In genomic region chr4:74189331-74190043, GRCh38 we compare ENCODE assay signal across 8 cellular contexts. TPM values are rescaled to one million over a fixed set of nuclear protein-coding genes. Genes with fewer than 3 reads are reported as not detected.
DNase-seq lines count a peak whose midpoint lies in the region; ATAC-seq, FAIRE-seq and TF ChIP-seq lines count a peak whose summit lies in the region.

No MANE protein-coding gene starts in this region.

- POLR2A ChIA-PET in SK-N-SH (lab: Yijun Ruan, JAX): no interaction called here

- no peak overlapping the region for H3K9ac ChIP-seq in SK-N-SH

- H2AFZ ChIP-seq in SK-N-SH (ENCODE audit: low read depth): no peak overlapping the region

- ATAC-seq in psoas muscle (peak in 1 of 4 donors; percentile 51), GM19328 (IDR thresholded peaks at IDR 0.05; ENCODE audit: unreplicated experiment) (no peak)

- TF ChIP-seq RAD21 in SK-N-SH (IDR thresholded peaks at IDR 0.05; ENCODE audit: low read length): peak; percentile 67

- 44% methylated on average over 2 of the region's 2 CpGs for WGBS in SK-N-SH (ENCODE audit: low lambda C conversion rate)
- 81 to 94% (median 85%) methylated on average over 2 of the region's 2 CpGs for WGBS in psoas muscle, 3 donors

- no peak overlapping the region for H3K27ac ChIP-seq in SK-N-SH (ENCODE audit: low read depth in 2 of 2, low read length in 1 of 2)
- no peak overlapping the region for H3K27ac ChIP-seq in psoas muscle

- H3K36me3 ChIP-seq in SK-N-SH (replicated peaks in 1 of 2; ENCODE audit: control insufficient read depth in 1 of 2, insufficient read depth in 2 of 2, low read length in 1 of 2) (no peaks in the 10 kb centered on the region), psoas muscle (ENCODE audit: insufficient read depth in 1 of 2, low read depth in 1 of 2) (no peaks in the 10 kb centered on the region)

- H3K4me1 ChIP-seq in SK-N-SH (ENCODE audit: control insufficient read depth in 1 of 2, insufficient read depth in 2 of 2, low read depth in 1 of 2, low read length in 1 of 2) (no peaks in the 10 kb centered on the region), psoas muscle (no peaks in the 10 kb centered on the region)

- no peaks in the 10 kb centered on the region for H3K79me2 ChIP-seq in SK-N-SH (ENCODE audit: insufficient read depth)

- intact Hi-C loops in psoas muscle (cut with DNase I): loop anchor here (5.0 to 10.0 kb wide), 3 partner anchors 125 to 1723 kb away; no protein-coding TSS in a partner anchor

- H3K27me3 ChIP-seq in SK-N-SH (ENCODE audit: insufficient read depth) (no peaks in the 10 kb centered on the region), psoas muscle (ENCODE audit: insufficient read depth in 3 of 3, low read length in 2 of 3) (no peaks in the 10 kb centered on the region)

- peak; percentile 55 for DNase-seq in AG10803 (ENCODE audit: low read depth)
- no peak for DNase-seq in GM12891 (ENCODE audit: insufficient read length, low spot score)
- DNase-seq in LNCaP clone FGC (ENCODE audit: low read depth): peak; percentile 57
- DNase-seq in SK-N-SH: peak; percentile 22
- peak; percentile 70 for DNase-seq in fibroblast of mammary gland (ENCODE audit: low read depth)
- DNase-seq in psoas muscle: no peak
- no peak for DNase-seq in NCI-H524 treated with DMSO at 0.1 percent for 48 hours (lab: John Stamatoyannopoulos, UW)

- H4K20me1 ChIP-seq in SK-N-SH (ENCODE audit: insufficient read depth): no peaks in the 10 kb centered on the region

- FAIRE-seq in GM12891 (lab: Jason Lieb, UNC): peak; percentile 52

- H3K9me3 ChIP-seq in SK-N-SH (no peaks in the 10 kb centered on the region), psoas muscle (peaks cover 3% of the 10 kb centered on the region)

- no peak for TF ChIP-seq EP300 in SK-N-SH (IDR thresholded peaks at IDR 0.05; ENCODE audit: borderline replicate concordance in 1 of 2, low read depth in 1 of 2, low read length in 1 of 2)

- H3K4me2 ChIP-seq in SK-N-SH: no peak overlapping the region

- no peak overlapping the region for H3K4me3 ChIP-seq in AG10803 (ENCODE audit: low read length)
- no peak overlapping the region for H3K4me3 ChIP-seq in LNCaP clone FGC (ENCODE audit: low read depth, low read length)
- H3K4me3 ChIP-seq in SK-N-SH (ENCODE audit: low read depth in 2 of 2, low read length in 1 of 2): no peak overlapping the region; a peak in 1 of 4 replicates
- no peak overlapping the region for H3K4me3 ChIP-seq in fibroblast of mammary gland (ENCODE audit: control insufficient read depth, low read depth, low read length)
- no peak overlapping the region for H3K4me3 ChIP-seq in psoas muscle

- TF ChIP-seq POLR2A in GM12891 (IDR thresholded peaks at IDR 0.05; ENCODE audit: low read depth, low read length): no peak

- CTCF ChIA-PET in SK-N-SH (lab: Yijun Ruan, JAX): interaction anchor here (0.5 to 2.6 kb wide), 22 partner anchors 9 to 637 kb away, joined by 3 to 11 read pairs (median 4); no protein-coding TSS in a partner anchor

- H3F3A ChIP-seq in SK-N-SH (replicated peaks; ENCODE audit: insufficient read depth): peaks cover 4% of the 10 kb centered on the region

- H3K9me2 ChIP-seq in SK-N-SH: no peaks in the 10 kb centered on the region

- peak; percentile 82 for TF ChIP-seq CTCF in AG10803 (conservative IDR thresholded peaks at IDR 0.05; ENCODE audit: low read length)
- TF ChIP-seq CTCF in LNCaP clone FGC (IDR thresholded peaks at IDR 0.05; ENCODE audit: control insufficient read depth, extremely low read depth, insufficient read depth): peak; percentile 58
- TF ChIP-seq CTCF in SK-N-SH (IDR thresholded peaks at IDR 0.05): peak; percentile 75
- TF ChIP-seq CTCF in fibroblast of mammary gland (conservative IDR thresholded peaks at IDR 0.05; ENCODE audit: control insufficient read depth, insufficient read depth, low read depth, low read length): peak; percentile 77
- peak; percentile 67 for TF ChIP-seq CTCF in psoas muscle (IDR thresholded peaks at IDR 0.05)

TF ChIP-seq in GM12891, 5 proteins besides CTCF, POLR2A, EP300 and RAD21:
- no peak for TF ChIP-seq SPI1 (IDR thresholded peaks at IDR 0.05; ENCODE audit: low read depth, low read length)

TF ChIP-seq in SK-N-SH, 30 proteins besides CTCF, POLR2A, EP300 and RAD21:
- TF ChIP-seq SMC3 (IDR thresholded peaks at IDR 0.05; ENCODE audit: low read depth, low read length): peak; percentile 63
- TF ChIP-seq SIN3A (IDR thresholded peaks at IDR 0.05; ENCODE audit: borderline replicate concordance, low read depth, low read length): no peak
TF ChIP-seq in SK-N-SH: peak in this region for 1.

RNA-seq across cellular contexts. Expression of gene MTHFD2L, which starts 31.6 kb away (rescaled TPM):
- polyA plus RNA-seq in GM12891 (2012; ENCODE audit: low read depth, missing spikeins): 8.0 TPM
- 4.8 and 8.2 TPM in 2 replicates for polyA plus RNA-seq in SK-N-SH (2012; rRNA removed)
- 5.9 and 8.4 TPM in 2 replicates for polyA plus RNA-seq in SK-N-SH (2012; cell fraction: cytosol; rRNA removed)
- 4.2 and 11.6 TPM in 2 replicates for polyA plus RNA-seq in SK-N-SH (2012; cell fraction: nucleus; rRNA removed)
- 10 to 100 TPM in 2 of 4 donors, 1 to 10 TPM in 2; 6.4 to 10.4 (median 9.7) TPM for total RNA-seq in psoas muscle
- 10 to 100 TPM in 1 of 3 donors, 1 to 10 TPM in 2; 4.3 to 11.6 (median 7.3) TPM for polyA plus RNA-seq in psoas muscle

Comparison
In these comparisons a context has a peak if more than half of its experiments do, and no peak if none do; other contexts are left out.
1. DNase-seq: peak in AG10803 (single experiment), LNCaP clone FGC (single experiment), SK-N-SH (single experiment) and fibroblast of mammary gland (single experiment); none in GM12891 (single experiment), psoas muscle (0 of 2) and NCI-H524 treated with DMSO at 0.1 percent for 48 hours (single experiment).
2. Peak in every context shown above with its lines, with median percentiles within 50 percentile points of each other: CTCF ChIP-seq.